Comparison of ENCODE assay signal across 8 cellular contexts in genomic region chr14:76872796-76873432, GRCh38. TPM values are rescaled to one million over a fixed set of nuclear protein-coding genes. Genes with fewer than 3 reads are reported as not detected.
DNase-seq lines count a peak whose midpoint lies in the region; ATAC-seq and TF ChIP-seq lines count a peak whose summit lies in the region.

No MANE protein-coding gene starts in this region.

- intact Hi-C loops in naive thymus-derived CD4-positive, alpha-beta T cell (cut with micrococcal nuclease): loop anchor here in 1 of 2 donors (1.0 to 10.0 kb wide), 7 partner anchors 40 to 682 kb away; no protein-coding TSS in a partner anchor

- H3K27ac Mint-ChIP-seq in endothelial cell (ENCODE audit: unreplicated experiment): no peak overlapping the region
- H3K27ac Mint-ChIP-seq in naive thymus-derived CD4-positive, alpha-beta T cell: peak overlapping the region in 1 of 9 donors; percentile 36
- H3K27ac Mint-ChIP-seq in stimulated activated naive B cell treated with anti-CD40 and anti-IgM and Interleukin-4, amounts not matched to agents 10 μg/mL and 1 μg/mL and 100 μg/mL, for 72 hours: no peak overlapping the region

- peaks cover 0 to 8% (median 0%) of the 10 kb centered on the region in 3 experiments for H3K9me3 ChIP-seq in naive thymus-derived CD4-positive, alpha-beta T cell (ENCODE audit: control insufficient read depth in 2 of 3, low read length in 3 of 3)

- no peaks in the 10 kb centered on the region for H3K36me3 ChIP-seq in naive thymus-derived CD4-positive, alpha-beta T cell (ENCODE audit: control insufficient read depth in 2 of 3, insufficient read depth in 3 of 3, low read length in 3 of 3)

- H3K9me3 Mint-ChIP-seq in endothelial cell (ENCODE audit: unreplicated experiment): no peaks in the 10 kb centered on the region
- peaks cover 0 to 2% (median 0%) of the 10 kb centered on the region in 11 donors for H3K9me3 Mint-ChIP-seq in naive thymus-derived CD4-positive, alpha-beta T cell
- peaks cover 0 to 3% of the 10 kb centered on the region in 2 donors for H3K9me3 Mint-ChIP-seq in stimulated activated naive B cell treated with anti-CD40 and anti-IgM and Interleukin-4, amounts not matched to agents 10 μg/mL and 1 μg/mL and 100 μg/mL, for 72 hours

- CTCF ChIA-PET in naive thymus-derived CD4-positive, alpha-beta T cell (lab: Charles Lee): interaction anchor here (0.8 to 7.4 kb wide), 19 partner anchors 9 to 444 kb away, joined by 3 to 204 read pairs (median 5); no protein-coding TSS in a partner anchor

- in situ Hi-C loops in ACHN (cut with HindIII; ENCODE audit: low pct_ligation_motif_present, low pct_unique_long_range_greater_than_20kb, low sequenced_read_pairs): no loop called here
- in situ Hi-C loops in GM13976 (cut with MboI; ENCODE audit: low sequenced_read_pairs, unreplicated experiment): no loop called here

- ATAC-seq in naive thymus-derived CD4-positive, alpha-beta T cell: peak; percentile 78
- ATAC-seq in stimulated activated naive B cell treated with anti-CD40 and anti-IgM and Interleukin-4, amounts not matched to agents 10 μg/mL and 1 μg/mL and 100 μg/mL, for 72 hours (replicated peaks): peak; percentile 61 to 67
- no peak for ATAC-seq in GM18520 (IDR thresholded peaks at IDR 0.05; ENCODE audit: unreplicated experiment)

- TF ChIP-seq CTCF in GM13976 (IDR thresholded peaks at IDR 0.05; ENCODE audit: borderline replicate concordance, control extremely low read depth, extremely low read depth, insufficient read depth, missing control alignments) (peak; percentile 82), endothelial cell (IDR thresholded peaks at IDR 0.05; ENCODE audit: unreplicated experiment) (peak; percentile 96)

- DNase-seq in ACHN (peak; percentile 43), GM13976 (ENCODE audit: low spot score) (peak; percentile 84), NCI-H526 treated with DMSO at 0.1 percent for 48 hours (lab: John Stamatoyannopoulos, UW) (peak; percentile 38), endothelial cell (ENCODE audit: low spot score) (peak; percentile 68)
- peak; percentile 33 to 55 for DNase-seq in activated CD8-positive, alpha-beta memory T cell treated with anti-CD3 and anti-CD28 coated beads for 4 hours (ENCODE audit: low read depth in 2 of 2)
- DNase-seq in naive thymus-derived CD4-positive, alpha-beta T cell: peak; percentile 35 to 73 (median 55)
- DNase-seq in stimulated activated naive B cell treated with anti-CD40 and anti-IgM and Interleukin-4, amounts not matched to agents 10 μg/mL and 1 μg/mL and 100 μg/mL, for 72 hours: peak; percentile 38

- H3K27ac ChIP-seq in naive thymus-derived CD4-positive, alpha-beta T cell (ENCODE audit: low read depth, low read length): no peak overlapping the region

- no peaks in the 10 kb centered on the region for H3K36me3 Mint-ChIP-seq in endothelial cell (ENCODE audit: low read depth, unreplicated experiment)
- no peaks in the 10 kb centered on the region for H3K36me3 Mint-ChIP-seq in naive thymus-derived CD4-positive, alpha-beta T cell
- peaks cover 0 to 2% of the 10 kb centered on the region in 2 donors for H3K36me3 Mint-ChIP-seq in stimulated activated naive B cell treated with anti-CD40 and anti-IgM and Interleukin-4, amounts not matched to agents 10 μg/mL and 1 μg/mL and 100 μg/mL, for 72 hours

- POLR2A ChIA-PET in naive thymus-derived CD4-positive, alpha-beta T cell (lab: Charles Lee): interaction anchor here (1.2 kb wide), 1 partner anchor 197 kb away, joined by 4 read pairs; no protein-coding TSS in a partner anchor

- H3K27me3 ChIP-seq in naive thymus-derived CD4-positive, alpha-beta T cell (ENCODE audit: control insufficient read depth in 2 of 2, insufficient read depth in 2 of 2, low read length in 2 of 2): no peaks in the 10 kb centered on the region

- H3K4me3 Mint-ChIP-seq in endothelial cell (ENCODE audit: unreplicated experiment): no peak overlapping the region
- no peak overlapping the region for H3K4me3 Mint-ChIP-seq in naive thymus-derived CD4-positive, alpha-beta T cell
- no peak overlapping the region for H3K4me3 Mint-ChIP-seq in stimulated activated naive B cell treated with anti-CD40 and anti-IgM and Interleukin-4, amounts not matched to agents 10 μg/mL and 1 μg/mL and 100 μg/mL, for 72 hours

- H3K4me3 ChIP-seq in naive thymus-derived CD4-positive, alpha-beta T cell (ENCODE audit: low read length): no peak overlapping the region

- no peaks in the 10 kb centered on the region for H3K4me1 Mint-ChIP-seq in endothelial cell (ENCODE audit: unreplicated experiment)
- H3K4me1 Mint-ChIP-seq in naive thymus-derived CD4-positive, alpha-beta T cell: peaks cover 1 to 11% (median 7%) of the 10 kb centered on the region in 7 donors
- H3K4me1 Mint-ChIP-seq in stimulated activated naive B cell treated with anti-CD40 and anti-IgM and Interleukin-4, amounts not matched to agents 10 μg/mL and 1 μg/mL and 100 μg/mL, for 72 hours: peaks cover 4% of the 10 kb centered on the region in 2 donors

- peaks cover 8% of the 10 kb centered on the region for H3K27me3 Mint-ChIP-seq in endothelial cell (ENCODE audit: unreplicated experiment)
- H3K27me3 Mint-ChIP-seq in naive thymus-derived CD4-positive, alpha-beta T cell: no peaks in the 10 kb centered on the region
- peaks cover 24 to 33% of the 10 kb centered on the region in 2 donors for H3K27me3 Mint-ChIP-seq in stimulated activated naive B cell treated with anti-CD40 and anti-IgM and Interleukin-4, amounts not matched to agents 10 μg/mL and 1 μg/mL and 100 μg/mL, for 72 hours

- peaks cover 0 to 7% of the 10 kb centered on the region in 2 donors for H3K4me1 ChIP-seq in naive thymus-derived CD4-positive, alpha-beta T cell (ENCODE audit: control insufficient read depth in 2 of 2, insufficient read depth in 2 of 2, low read length in 2 of 2)

RNA-seq across cellular contexts. Expression of gene LRRC74A, which starts 46.7 kb away (rescaled TPM):
- total RNA-seq in endothelial cell (ENCODE audit: unreplicated experiment): not detected
- total RNA-seq in naive thymus-derived CD4-positive, alpha-beta T cell: not detected
- polyA plus RNA-seq in naive thymus-derived CD4-positive, alpha-beta T cell: not detected
